ENCODE assay signal across 8 cellular contexts in genomic region chr2:98730053-98730850, GRCh38. TPM values are rescaled to one million over a fixed set of nuclear protein-coding genes. Genes with fewer than 3 reads are reported as not detected.
DNase-seq lines count a peak whose midpoint lies in the region; ATAC-seq and TF ChIP-seq lines count a peak whose summit lies in the region.

No MANE protein-coding gene starts in this region.

- peaks cover 10% of the 10 kb centered on the region for H3K4me1 ChIP-seq in adipocyte (ENCODE audit: control insufficient read depth, insufficient read depth, low read length)
- H3K4me1 ChIP-seq in uterus = no peaks in the 10 kb centered on the region

- H3K27ac ChIP-seq in SK-N-MC = no peak overlapping the region
- peak overlapping the region; percentile 81 to 86 for H3K27ac ChIP-seq in uterus

- TF ChIP-seq CTCF in uterus (IDR thresholded peaks at IDR 0.05) = no peak

- TF ChIP-seq POLR2A in uterus (IDR thresholded peaks at IDR 0.05) = no peak

- no peaks in the 10 kb centered on the region for H3K36me3 ChIP-seq in SK-N-MC (ENCODE audit: insufficient read depth, low read length)
- no peaks in the 10 kb centered on the region for H3K36me3 ChIP-seq in adipocyte (ENCODE audit: control insufficient read depth, insufficient read depth, low read length, severe bottlenecking)
- H3K36me3 ChIP-seq in uterus = no peaks in the 10 kb centered on the region

- H3K4me3 ChIP-seq in SK-N-MC = peak overlapping the region; percentile 85
- peak overlapping the region; percentile 81 for H3K4me3 ChIP-seq in adipocyte (ENCODE audit: low read length)
- peak overlapping the region; percentile 47 to 93 for H3K4me3 ChIP-seq in uterus

- H3K27me3 ChIP-seq in adipocyte (replicated peaks; ENCODE audit: control insufficient read depth, insufficient read depth, low read length) (peaks cover 24% of the 10 kb centered on the region), uterus (no peaks in the 10 kb centered on the region)

- peak; percentile 28 for ATAC-seq in left ventricle myocardium superior

- no peaks in the 10 kb centered on the region for H3K9me3 ChIP-seq in SK-N-MC (ENCODE audit: low read depth, low read length)
- H3K9me3 ChIP-seq in adipocyte (ENCODE audit: control insufficient read depth, low read length) = no peaks in the 10 kb centered on the region
- H3K9me3 ChIP-seq in uterus = no peaks in the 10 kb centered on the region

- peak overlapping the region; percentile 4 for H3K9ac ChIP-seq in SK-N-MC (ENCODE audit: insufficient read length)
- H3K9ac ChIP-seq in adipocyte (ENCODE audit: low read length) = peak overlapping the region; percentile 11

- DNase-seq in D341Med (ENCODE audit: low spot score) (peak; percentile 45), HT-29 (ENCODE audit: low spot score) (peak; percentile 37), SK-N-MC (ENCODE audit: low read depth, low spot score) (no peak), adipocyte (ENCODE audit: low read depth) (peak; percentile 25), left ventricle myocardium superior (peak; percentile 48), posterior vena cava (ENCODE audit: low spot score) (peak; percentile 83), uterus (peak; percentile 35 to 49), T1000 (lab: John Stamatoyannopoulos, UW) (no peak)

- intact Hi-C loops in left ventricle myocardium superior (cut with micrococcal nuclease) (no loop called here), posterior vena cava (cut with DNase I) (loop anchor here in 1 of 2 donors (10.0 kb wide), 1 partner anchor 95 kb away; no protein-coding TSS in a partner anchor), uterus (cut with DNase I; ENCODE audit: low total_unique reads) (no loop called here)

RNA-seq across cellular contexts. Expression of gene MGAT4A, which starts 0.7 kb away (rescaled TPM):
- total RNA-seq in HT-29 (2014; rRNA removed; shearing (Covaris generic)) = 0.91 and 3.1 TPM in 2 replicates
- total RNA-seq in left ventricle myocardium superior (18.8 TPM), posterior vena cava (10 to 100 TPM; 34.2 to 36.2 TPM), uterus (100 to 1,000 TPM in 1 of 4 donors, 10 to 100 TPM in 3; 25.9 to 107 (median 52.9) TPM)

Comparison
In these comparisons a context has a peak if more than half of its experiments do, and no peak if none do; other contexts are left out.
1. DNase-seq: peak in D341Med (single experiment), HT-29 (single experiment), adipocyte (single experiment), left ventricle myocardium superior (single experiment), posterior vena cava (single experiment) and uterus (2 of 2); none in SK-N-MC (single experiment) and T1000 (single experiment).
2. Peak in every context shown above with its lines, with median percentiles within 50 percentile points of each other: H3K4me3 ChIP-seq.